In the genomic region with DNA sequence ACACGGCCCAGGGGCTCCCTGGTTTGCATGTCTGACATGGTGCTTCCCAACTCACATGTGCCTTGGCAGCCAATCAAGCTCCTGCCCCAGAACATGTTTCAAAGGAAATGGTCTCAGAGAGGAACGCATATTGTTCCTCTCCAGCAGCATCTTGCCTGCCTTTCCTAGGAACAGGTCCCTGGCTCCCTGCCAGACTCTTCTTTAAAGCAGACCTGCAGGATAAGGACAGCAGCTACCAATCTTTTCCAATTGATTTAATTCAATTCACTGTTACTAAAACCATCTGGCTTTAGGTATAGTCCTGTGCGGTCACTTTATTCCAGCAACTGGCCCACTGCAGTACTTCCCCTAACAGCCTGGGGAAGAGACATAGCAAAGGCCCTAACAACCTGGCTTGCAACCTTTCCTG, we compare ENCODE assay signal across 8 cellular contexts.
A peak's percentile ranks its signal among the peaks of the same experiment; 100 is the strongest.
DNase-seq lines count a peak whose midpoint lies in the region; ATAC-seq and TF ChIP-seq lines count a peak whose summit lies in the region.

No MANE protein-coding gene starts in this region.

- no peaks in the 10 kb centered on the region for H3K9me3 ChIP-seq in endodermal cell (ENCODE audit: control insufficient read depth, low read length)

- ATAC-seq in natural killer cell treated with Interleukin-12 subunit alpha and Interleukin-12 subunit beta and Interleukin-15 and Interleukin-18, amount 100 ng/mL, for 72 hours, result no peak
- ATAC-seq in T-cell (replicated peaks in 1 of 4), result no peak

- H3K27me3 ChIP-seq in endodermal cell (ENCODE audit: control insufficient read depth, insufficient read depth, low read length, poor library complexity, severe bottlenecking), result no peaks in the 10 kb centered on the region

- DNase-seq in EH (ENCODE audit: low read depth) (peak; percentile 26), NCI-H2227 treated with DMSO at 0.1 percent for 48 hours (lab: John Stamatoyannopoulos, UW) (peak; percentile 86), endodermal cell (no peak), SW 1271 (lab: John Stamatoyannopoulos, UW) (no peak), T-helper 2 cell (no peak), T-cell (no peak), progenitor cell of endocrine pancreas (ENCODE audit: low spot score, unreplicated experiment) (no peak)
- DNase-seq in natural killer cell treated with Interleukin-12 subunit alpha and Interleukin-12 subunit beta and Interleukin-15 and Interleukin-18, amount 100 ng/mL, for 72 hours (ENCODE audit: low spot score), result no peak

- peaks cover 15% of the 10 kb centered on the region for H3K4me1 Mint-ChIP-seq in endodermal cell
- H3K4me1 Mint-ChIP-seq in natural killer cell treated with Interleukin-12 subunit alpha and Interleukin-12 subunit beta and Interleukin-15 and Interleukin-18, amount 100 ng/mL, for 72 hours (ENCODE audit: low read depth in 2 of 2), result peaks cover 14 to 17% of the 10 kb centered on the region in 2 donors
- peaks cover 11 to 24% (median 16%) of the 10 kb centered on the region in 3 donors for H3K4me1 Mint-ChIP-seq in T-cell
- peaks cover 7% of the 10 kb centered on the region for H3K4me1 Mint-ChIP-seq in progenitor cell of endocrine pancreas (ENCODE audit: low read depth)

- H3K36me3 Mint-ChIP-seq in endodermal cell (ENCODE audit: low read depth) (peaks cover 18% of the 10 kb centered on the region), T-cell (peaks cover 20% of the 10 kb centered on the region), progenitor cell of endocrine pancreas (ENCODE audit: insufficient read depth) (no peaks in the 10 kb centered on the region)
- H3K36me3 Mint-ChIP-seq in natural killer cell treated with Interleukin-12 subunit alpha and Interleukin-12 subunit beta and Interleukin-15 and Interleukin-18, amount 100 ng/mL, for 72 hours, result no peaks in the 10 kb centered on the region

- peaks cover 38% of the 10 kb centered on the region for H3K36me3 ChIP-seq in endodermal cell (ENCODE audit: control insufficient read depth, insufficient read depth, low read length)

- H3K9ac ChIP-seq in endodermal cell (ENCODE audit: extremely low read depth, low read length, poor library complexity, severe bottlenecking), result no peak overlapping the region

- H3K4me3 Mint-ChIP-seq in endodermal cell (no peak overlapping the region), T-cell (no peak overlapping the region), progenitor cell of endocrine pancreas (ENCODE audit: low read depth) (no peak overlapping the region)
- H3K4me3 Mint-ChIP-seq in natural killer cell treated with Interleukin-12 subunit alpha and Interleukin-12 subunit beta and Interleukin-15 and Interleukin-18, amount 100 ng/mL, for 72 hours, result no peak overlapping the region

- H3K4me3 ChIP-seq in endodermal cell (ENCODE audit: low read length), result no peak overlapping the region

- H3K27me3 Mint-ChIP-seq in endodermal cell (ENCODE audit: insufficient read depth) (no peaks in the 10 kb centered on the region), T-cell (no peaks in the 10 kb centered on the region), progenitor cell of endocrine pancreas (no peaks in the 10 kb centered on the region)
- no peaks in the 10 kb centered on the region for H3K27me3 Mint-ChIP-seq in natural killer cell treated with Interleukin-12 subunit alpha and Interleukin-12 subunit beta and Interleukin-15 and Interleukin-18, amount 100 ng/mL, for 72 hours

- TF ChIP-seq CTCF in endodermal cell (conservative IDR thresholded peaks at IDR 0.05), result no peak
- TF ChIP-seq CTCF in progenitor cell of endocrine pancreas (IDR thresholded peaks at IDR 0.05; ENCODE audit: unreplicated experiment), result no peak

- CTCF ChIA-PET in T-cell (lab: Charles Lee), result interaction anchor here in 1 of 2 donors (0.6 to 1.1 kb wide), 2 partner anchors 24 to 45 kb away, joined by 3 read pairs; no protein-coding TSS in a partner anchor

- H3K27ac Mint-ChIP-seq in endodermal cell, result peak overlapping the region; percentile 13
- H3K27ac Mint-ChIP-seq in natural killer cell treated with Interleukin-12 subunit alpha and Interleukin-12 subunit beta and Interleukin-15 and Interleukin-18, amount 100 ng/mL, for 72 hours, result peak overlapping the region; percentile 10 to 38
- H3K27ac Mint-ChIP-seq in T-cell, result no peak overlapping the region
- H3K27ac Mint-ChIP-seq in progenitor cell of endocrine pancreas, result no peak overlapping the region

- POLR2A ChIA-PET in T-cell (lab: Charles Lee), result no interaction called here

- peaks cover 3% of the 10 kb centered on the region for H3K4me1 ChIP-seq in endodermal cell (ENCODE audit: control insufficient read depth, insufficient read depth, low read length)

- WGBS in endodermal cell (ENCODE audit: insufficient coverage in 1 of 2, insufficient read length in 1 of 2), 2 experiments, result 86 to 95% methylated on average over 2 to 3 of the region's 3 CpGs

- H3K27ac ChIP-seq in endodermal cell (ENCODE audit: low read depth, low read length), result no peak overlapping the region

- H3K9me3 Mint-ChIP-seq in endodermal cell (no peaks in the 10 kb centered on the region), T-cell (no peaks in the 10 kb centered on the region), progenitor cell of endocrine pancreas (ENCODE audit: low read depth) (no peaks in the 10 kb centered on the region)
- no peaks in the 10 kb centered on the region for H3K9me3 Mint-ChIP-seq in natural killer cell treated with Interleukin-12 subunit alpha and Interleukin-12 subunit beta and Interleukin-15 and Interleukin-18, amount 100 ng/mL, for 72 hours

Comparison
In these comparisons a context has a peak if more than half of its experiments do, and no peak if none do; other contexts are left out.
1. DNase-seq: peak in EH (single experiment) and NCI-H2227 treated with DMSO at 0.1 percent for 48 hours (single experiment); none in endodermal cell (single experiment), natural killer cell treated with Interleukin-12 subunit alpha and Interleukin-12 subunit beta and Interleukin-15 and Interleukin-18, amount 100 ng/mL, for 72 hours (single experiment), SW 1271 (0 of 2), T-helper 2 cell (0 of 5), T-cell (0 of 34) and progenitor cell of endocrine pancreas (single experiment).
2. H3K27ac Mint-ChIP-seq: peak in endodermal cell (single experiment) and natural killer cell treated with Interleukin-12 subunit alpha and Interleukin-12 subunit beta and Interleukin-15 and Interleukin-18, amount 100 ng/mL, for 72 hours (2 of 2); none in T-cell (0 of 2) and progenitor cell of endocrine pancreas (single experiment).